In genomic region chr19:17077447-17078028, GRCh38 we compare ENCODE assay signal across 8 cellular contexts. TPM values are rescaled to one million over a fixed set of nuclear protein-coding genes. Genes with fewer than 3 reads are reported as not detected.
DNase-seq lines count a peak whose midpoint lies in the region; ATAC-seq and TF ChIP-seq lines count a peak whose summit lies in the region.

No MANE protein-coding gene starts in this region.

- CTCF ChIA-PET in CD4-positive, alpha-beta T cell (lab: Charles Lee) = no interaction called here

- H3K4me3 ChIP-seq in NB4 (ENCODE audit: low read depth, low read length) (peak overlapping the region; percentile 77), dorsolateral prefrontal cortex (peak overlapping the region in 44 of 59 donors; percentile 11 to 92 (median 82)), neutrophil (ENCODE audit: low read depth in 1 of 2, low read length in 1 of 2) (peak overlapping the region; percentile 91 to 92)

- peaks cover 73% of the 10 kb centered on the region for H3K4me1 Mint-ChIP-seq in CD4-positive, alpha-beta T cell (ENCODE audit: low read depth)

- H3K27me3 ChIP-seq in CD4-positive, alpha-beta T cell (ENCODE audit: control insufficient read depth, insufficient read depth, low read length) = no peaks in the 10 kb centered on the region
- H3K27me3 ChIP-seq in dorsolateral prefrontal cortex (no peaks in the 10 kb centered on the region), neutrophil (no peaks in the 10 kb centered on the region)

- intact Hi-C loops in CD4-positive, alpha-beta T cell (cut with DNase I, micrococcal nuclease) = loop anchor here in 1 of 2 experiments (5.0 kb wide), 1 partner anchor 150 kb away; the partner anchor contains the start of gene OCEL1
- intact Hi-C loops in dorsolateral prefrontal cortex (cut with DNase I) = loop anchor here (5.0 kb wide), 3 partner anchors 60 to 205 kb away; partner anchors contain the start of gene ANKLE1 (in 1 of the 2)

- no peak overlapping the region for H3K27ac ChIP-seq in CD4-positive, alpha-beta T cell (ENCODE audit: low read depth, low read length)
- peak overlapping the region in 47 of 59 donors; percentile 8 to 98 (median 91) for H3K27ac ChIP-seq in dorsolateral prefrontal cortex
- H3K27ac ChIP-seq in neutrophil = peak overlapping the region; percentile 93

- no peaks in the 10 kb centered on the region for H3K9me3 Mint-ChIP-seq in CD4-positive, alpha-beta T cell

- no peaks in the 10 kb centered on the region for H3K9me3 ChIP-seq in CD4-positive, alpha-beta T cell (ENCODE audit: control insufficient read depth, low read length)
- no peaks in the 10 kb centered on the region for H3K9me3 ChIP-seq in neutrophil

- POLR2A ChIA-PET in CD4-positive, alpha-beta T cell (lab: Charles Lee) = interaction anchor here (2.0 to 4.4 kb wide), 2 partner anchors 47 to 106 kb away, joined by 14 to 88 read pairs; no protein-coding TSS in a partner anchor

- H3K4me1 ChIP-seq in neutrophil (ENCODE audit: control insufficient read depth in 1 of 2, insufficient read depth in 1 of 2, low read depth in 1 of 2, low read length in 1 of 2) = peaks cover 58 to 62% of the 10 kb centered on the region in 2 experiments

- no peak for TF ChIP-seq POLR2A in NB4 (IDR thresholded peaks at IDR 0.05; ENCODE audit: extremely low read depth, insufficient read length)

- no peak for ATAC-seq in CD4-positive, alpha-beta T cell (ENCODE audit: poor library complexity)
- ATAC-seq in GM21717 (IDR thresholded peaks at IDR 0.05; ENCODE audit: unreplicated experiment) (no peak), GM18861 (IDR thresholded peaks at IDR 0.05; ENCODE audit: unreplicated experiment) (no peak), HG03354 (IDR thresholded peaks at IDR 0.05; ENCODE audit: poor library complexity, severe bottlenecking, unreplicated experiment) (no peak), HG02610 (IDR thresholded peaks at IDR 0.05; ENCODE audit: unreplicated experiment) (no peak)

- H3K27me3 Mint-ChIP-seq in CD4-positive, alpha-beta T cell = no peaks in the 10 kb centered on the region

- H3K4me3 Mint-ChIP-seq in CD4-positive, alpha-beta T cell = peak overlapping the region; percentile 99

- DNase-seq in CD4-positive, alpha-beta T cell = no peak
- DNase-seq in NB4 (ENCODE audit: low read depth) = no peak
- DNase-seq in dorsolateral prefrontal cortex = no peak

- no peak overlapping the region for H3K27ac Mint-ChIP-seq in CD4-positive, alpha-beta T cell

- no peak for TF ChIP-seq CTCF in CD4-positive, alpha-beta T cell (IDR thresholded peaks at IDR 0.05)
- TF ChIP-seq CTCF in NB4 (IDR thresholded peaks at IDR 0.05; ENCODE audit: low read depth, low read length) (no peak), dorsolateral prefrontal cortex (IDR thresholded peaks at IDR 0.05 in 54 of 56, conservative IDR thresholded peaks at IDR 0.05 in 2 of 56; ENCODE audit: low read depth in 1 of 56, partially characterized antibody in 56 of 56) (no peak), neutrophil (IDR thresholded peaks at IDR 0.05) (no peak)

- peaks cover 30% of the 10 kb centered on the region for H3K36me3 ChIP-seq in neutrophil

- H3K36me3 Mint-ChIP-seq in CD4-positive, alpha-beta T cell (ENCODE audit: low read depth) = peaks cover 55% of the 10 kb centered on the region

RNA-seq across cellular contexts. Expression of gene MYO9B, which starts 2.0 kb away (rescaled TPM):
- 100 to 1,000 TPM; 176 to 184 TPM for total RNA-seq in CD4-positive, alpha-beta T cell
- total RNA-seq in dorsolateral prefrontal cortex = 100 to 1,000 TPM in 63 of 120 experiments, 10 to 100 TPM in 57; 49.9 to 250 (median 101) TPM

RNA-seq across cellular contexts. Expression of gene HAUS8, which starts 2.3 kb away (rescaled TPM):
- 10 to 100 TPM; 20.6 to 20.7 TPM for total RNA-seq in CD4-positive, alpha-beta T cell
- total RNA-seq in dorsolateral prefrontal cortex = 1 to 10 TPM; 1.9 to 8.7 (median 4.2) TPM

RNA-seq across cellular contexts. Expression of gene CPAMD8, which starts 50.9 kb away (rescaled TPM):
- under 1 TPM; 0.05 to 0.34 TPM for total RNA-seq in CD4-positive, alpha-beta T cell
- 10 to 100 TPM in 50 of 120 experiments, 1 to 10 TPM in 70; 2.6 to 39.0 (median 9.2) TPM for total RNA-seq in dorsolateral prefrontal cortex
